In genomic region chr1:211353562-211354212, GRCh38 we compare ENCODE assay signal across 12 cellular contexts. TPM values are rescaled to one million over a fixed set of nuclear protein-coding genes. Genes with fewer than 3 reads are reported as not detected.
DNase-seq lines count a peak whose midpoint lies in the region; ATAC-seq and TF ChIP-seq lines count a peak whose summit lies in the region.
"Had no signal": no experiment of that assay in that cellular context is flagged by ENCODE, and none has a peak within 500 bp of the region (broad histone marks: within the 10 kb centered on the region; RNA-seq: fewer than 3 reads in every experiment).

No MANE protein-coding gene starts in this region.

- no peak overlapping the region for H3K4me3 ChIP-seq in CD8-positive, alpha-beta T cell (ENCODE audit: low read depth, low read length)
- H3K4me3 ChIP-seq in esophagus muscularis mucosa (no peak overlapping the region), Peyer's patch (peak overlapping the region in 1 of 4 donors; percentile 1), prostate gland (no peak overlapping the region)
- H3K4me3 ChIP-seq: neural progenitor cell, SK-N-MC had no signal

- TF ChIP-seq CTCF in CD8-positive, alpha-beta T cell (IDR thresholded peaks at IDR 0.05), result no peak
- TF ChIP-seq CTCF in esophagus muscularis mucosa (IDR thresholded peaks at IDR 0.05) (no peak), Peyer's patch (IDR thresholded peaks at IDR 0.05) (no peak), prostate gland (IDR thresholded peaks at IDR 0.05) (no peak)

- no peaks in the 10 kb centered on the region for H3K27me3 ChIP-seq in CD8-positive, alpha-beta T cell (ENCODE audit: insufficient read depth, low read length)
- no peaks in the 10 kb centered on the region for H3K27me3 ChIP-seq in esophagus muscularis mucosa
- H3K27me3 ChIP-seq in Peyer's patch, result no peaks in the 10 kb centered on the region
- no peaks in the 10 kb centered on the region for H3K27me3 ChIP-seq in prostate gland (replicated peaks; ENCODE audit: insufficient read depth)
- H3K27me3 ChIP-seq: neural progenitor cell had no signal

- peak overlapping the region; percentile 71 for H3K4me3 Mint-ChIP-seq in CD8-positive, alpha-beta T cell
- H3K4me3 Mint-ChIP-seq: neural progenitor cell had no signal

- H3K36me3 ChIP-seq in CD8-positive, alpha-beta T cell (ENCODE audit: insufficient read depth, low read length), result peaks cover 8% of the 10 kb centered on the region
- H3K36me3 ChIP-seq in KOPT-K1 (ENCODE audit: insufficient read depth, low read length), result peaks cover 46% of the 10 kb centered on the region
- peaks cover 0 to 44% (median 14%) of the 10 kb centered on the region in 4 donors for H3K36me3 ChIP-seq in esophagus muscularis mucosa
- H3K36me3 ChIP-seq in Peyer's patch, result peaks cover 0 to 14% (median 0%) of the 10 kb centered on the region in 3 donors
- H3K36me3 ChIP-seq in prostate gland, result no peaks in the 10 kb centered on the region
- H3K36me3 ChIP-seq: neural progenitor cell had no signal

- CTCF ChIA-PET in CD8-positive, alpha-beta T cell (lab: Charles Lee), result interaction anchor here (1.1 to 6.3 kb wide), 5 partner anchors 14 to 32 kb away, joined by 5 to 40 read pairs (median 5); partner anchors contain the start of gene TRAF5

- no peak for TF ChIP-seq POLR2A in esophagus muscularis mucosa (IDR thresholded peaks at IDR 0.05; ENCODE audit: low read depth)
- no peak for TF ChIP-seq POLR2A in Peyer's patch (IDR thresholded peaks at IDR 0.05)
- TF ChIP-seq POLR2A in prostate gland (IDR thresholded peaks at IDR 0.05), result no peak

- POLR2A ChIA-PET in CD8-positive, alpha-beta T cell (lab: Charles Lee), result no interaction called here

- intact Hi-C loops in CD8-positive, alpha-beta T cell (cut with DNase I, micrococcal nuclease), result loop anchor here in 1 of 2 experiments (1.0 kb wide), 1 partner anchor 30 kb away; no protein-coding TSS in a partner anchor
- intact Hi-C loops in esophagus muscularis mucosa (cut with DNase I), result no loop called here
- intact Hi-C loops in prostate gland (cut with DNase I), result no loop called here

- 8% methylated on average over 1 of the region's 1 CpG for WGBS in esophagus muscularis mucosa
- WGBS in prostate gland, result 0% methylated on average over 1 of the region's 1 CpG

- TF ChIP-seq EP300 in esophagus muscularis mucosa (IDR thresholded peaks at IDR 0.05), result no peak

- ATAC-seq in CD8-positive, alpha-beta T cell, result peak; percentile 44
- ATAC-seq in GM19025 (IDR thresholded peaks at IDR 0.05; ENCODE audit: low read depth, unreplicated experiment) (peak; percentile 4), HG02571 (IDR thresholded peaks at IDR 0.05; ENCODE audit: unreplicated experiment) (no peak)
- ATAC-seq: sciatic nerve had no signal

- H3K27ac Mint-ChIP-seq in CD8-positive, alpha-beta T cell, result peak overlapping the region; percentile 89
- H3K27ac Mint-ChIP-seq: neural progenitor cell had no signal

- H3K4me1 ChIP-seq in CD8-positive, alpha-beta T cell (ENCODE audit: insufficient read depth, low read length), result peaks cover 41% of the 10 kb centered on the region
- H3K4me1 ChIP-seq in esophagus muscularis mucosa (peaks cover 0 to 17% (median 3%) of the 10 kb centered on the region in 4 donors), Peyer's patch (peaks cover 0 to 18% (median 5%) of the 10 kb centered on the region in 4 donors), prostate gland (replicated peaks) (no peaks in the 10 kb centered on the region)
- H3K4me1 ChIP-seq: neural progenitor cell had no signal

- DNase-seq in CD8-positive, alpha-beta T cell, result no peak
- peak; percentile 66 for DNase-seq in esophagus muscularis mucosa (ENCODE audit: extremely low spot score)
- no peak for DNase-seq in Peyer's patch
- DNase-seq in prostate gland (ENCODE audit: low spot score), result no peak
- no peak for DNase-seq in NCI-H2196 (lab: John Stamatoyannopoulos, UW; ENCODE audit: unreplicated experiment)

- peaks cover 4% of the 10 kb centered on the region for H3K9me3 Mint-ChIP-seq in CD8-positive, alpha-beta T cell

- H3K36me3 Mint-ChIP-seq in CD8-positive, alpha-beta T cell, result peaks cover 58% of the 10 kb centered on the region

- H3K27me3 Mint-ChIP-seq in CD8-positive, alpha-beta T cell (ENCODE audit: low read depth), result no peaks in the 10 kb centered on the region

- H3K27ac ChIP-seq in CD8-positive, alpha-beta T cell (ENCODE audit: low read depth, low read length), result no peak overlapping the region
- H3K27ac ChIP-seq in KOPT-K1 (ENCODE audit: low read depth, low read length, poor library complexity, severe bottlenecking) (peak overlapping the region; percentile 68), esophagus muscularis mucosa (replicated peaks in 1 of 4) (no peak overlapping the region), Peyer's patch (peak overlapping the region in 2 of 4 donors; percentile 16 to 59), prostate gland (no peak overlapping the region)
- H3K27ac ChIP-seq: C4-2B, neural progenitor cell, SK-N-MC had no signal

- no peaks in the 10 kb centered on the region for H3K9me3 ChIP-seq in CD8-positive, alpha-beta T cell (ENCODE audit: low read length)
- H3K9me3 ChIP-seq in KOPT-K1 (ENCODE audit: insufficient read depth, low read length, poor library complexity, severe bottlenecking) (peaks cover 23% of the 10 kb centered on the region), esophagus muscularis mucosa (no peaks in the 10 kb centered on the region), Peyer's patch (no peaks in the 10 kb centered on the region), prostate gland (no peaks in the 10 kb centered on the region)

- peaks cover 69% of the 10 kb centered on the region for H3K4me1 Mint-ChIP-seq in CD8-positive, alpha-beta T cell (ENCODE audit: low read depth)
- H3K4me1 Mint-ChIP-seq: neural progenitor cell had no signal

RNA-seq across cellular contexts. Expression of gene TRAF5, which starts 27.1 kb away (rescaled TPM):
- 10 to 100 TPM; 20.5 to 24.0 TPM for total RNA-seq in CD8-positive, alpha-beta T cell
- total RNA-seq in esophagus muscularis mucosa, result 10 to 100 TPM; 14.9 to 29.7 (median 23.9) TPM
- total RNA-seq in Peyer's patch, result 10 to 100 TPM; 10.9 to 98.2 (median 24.9) TPM
- total RNA-seq in prostate gland, result 10 to 100 TPM in 1 of 2 donors, 1 to 10 TPM in 1; 8.0 to 12.6 TPM
